Comparison of ENCODE assay signal across 8 cellular contexts in the genomic region with DNA sequence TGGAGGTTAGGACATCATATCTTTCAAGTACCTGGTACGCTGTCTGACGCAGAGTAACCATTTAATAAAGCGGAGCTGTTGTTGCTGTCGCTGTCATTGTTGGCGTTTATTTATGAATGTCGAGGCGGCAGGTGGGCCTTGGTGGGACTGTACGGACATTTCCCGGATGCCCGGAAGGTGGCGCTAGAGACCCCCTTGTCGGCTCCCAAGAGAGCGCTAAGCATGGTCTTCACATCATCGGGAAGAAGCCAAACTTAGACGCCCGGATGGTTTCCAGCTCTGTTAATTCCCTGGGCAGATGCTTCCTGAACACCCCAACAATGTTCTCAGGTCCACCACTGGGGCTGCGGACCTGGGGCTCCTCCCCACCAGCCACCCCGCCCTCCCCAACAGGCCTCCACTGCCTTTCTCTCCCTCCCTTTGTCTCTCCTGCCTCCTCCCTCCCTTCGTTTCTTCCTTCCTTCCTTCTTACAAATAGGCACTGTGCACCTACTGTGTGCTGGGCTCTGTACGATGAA. TPM values are rescaled to one million over a fixed set of nuclear protein-coding genes. Genes with fewer than 3 reads are reported as not detected.
A peak's percentile ranks its signal among the peaks of the same experiment; 100 is the strongest.
DNase-seq lines count a peak whose midpoint lies in the region; ATAC-seq and TF ChIP-seq lines count a peak whose summit lies in the region.

No MANE protein-coding gene starts in this region.

- H3K9ac ChIP-seq in MM.1S (ENCODE audit: low read length): 0 out of 2 replicates have a peak overlapping the region, but pooled peaks have one; percentile 1
- no peak overlapping the region for H3K9ac ChIP-seq in SU-DHL-6 (ENCODE audit: low read length)

- no peaks in the 10 kb centered on the region for H3K79me2 ChIP-seq in MM.1S (ENCODE audit: low read length)
- no peaks in the 10 kb centered on the region for H3K79me2 ChIP-seq in SU-DHL-6 (ENCODE audit: insufficient read depth, low read length)

- H3K27me3 ChIP-seq in MM.1S (replicated peaks; ENCODE audit: insufficient read depth, low read length) (no peaks in the 10 kb centered on the region), SU-DHL-6 (ENCODE audit: low read length) (no peaks in the 10 kb centered on the region), heart left ventricle (no peaks in the 10 kb centered on the region), psoas muscle (ENCODE audit: insufficient read depth in 3 of 3, low read length in 2 of 3) (no peaks in the 10 kb centered on the region)

- H3F3A ChIP-seq in MM.1S (ENCODE audit: insufficient read depth, low read length) (no peaks in the 10 kb centered on the region), SU-DHL-6 (ENCODE audit: insufficient read depth) (no peaks in the 10 kb centered on the region)

- H3K27ac Mint-ChIP-seq in activated naive CD8-positive, alpha-beta T cell treated with anti-CD3 and anti-CD28 coated beads, Interleukin-2, amount 50 U/mL, for 24 hours: no peak overlapping the region

- TF ChIP-seq CTCF in MM.1S (IDR thresholded peaks at IDR 0.05; ENCODE audit: low read length): peak; percentile 83
- peak; percentile 82 for TF ChIP-seq CTCF in SU-DHL-6 (IDR thresholded peaks at IDR 0.05; ENCODE audit: insufficient read depth, low read length, poor library complexity, severe bottlenecking)
- peak; percentile 81 to 94 (median 90) for TF ChIP-seq CTCF in heart left ventricle (IDR thresholded peaks at IDR 0.05)
- TF ChIP-seq CTCF in psoas muscle (IDR thresholded peaks at IDR 0.05): peak; percentile 92

- H2AFZ ChIP-seq in MM.1S (ENCODE audit: low read length) (peak overlapping the region; percentile 14), SU-DHL-6 (ENCODE audit: low read depth, low read length, severe bottlenecking) (no peak overlapping the region)

- TF ChIP-seq POLR2A in heart left ventricle (IDR thresholded peaks at IDR 0.05): no peak

- H3K4me3 Mint-ChIP-seq in activated naive CD8-positive, alpha-beta T cell treated with anti-CD3 and anti-CD28 coated beads, Interleukin-2, amount 50 U/mL, for 24 hours: no peak overlapping the region

- H3K36me3 ChIP-seq in MM.1S (replicated peaks; ENCODE audit: insufficient read depth, low read length) (no peaks in the 10 kb centered on the region), SU-DHL-6 (ENCODE audit: low read length) (no peaks in the 10 kb centered on the region), heart left ventricle (no peaks in the 10 kb centered on the region), psoas muscle (ENCODE audit: insufficient read depth in 1 of 2, low read depth in 1 of 2) (no peaks in the 10 kb centered on the region)

- DNase-seq in NCI-H524 (lab: John Stamatoyannopoulos, UW) (peak; percentile 52 to 75), NCI-H524 treated with DMSO at 0.1 percent for 48 hours (lab: John Stamatoyannopoulos, UW) (no peak), MM.1S (peak; percentile 71), heart left ventricle (peak; percentile 82 to 92 (median 87)), psoas muscle (peak; percentile 85 to 92), ureter (ENCODE audit: low spot score) (peak; percentile 88)
- DNase-seq in activated naive CD8-positive, alpha-beta T cell treated with anti-CD3 and anti-CD28 coated beads, Interleukin-2, amount 50 U/mL, for 24 hours: peak; percentile 88

- intact Hi-C loops in heart left ventricle (cut with DNase I) (loop anchor here (1.0 to 10.0 kb wide), 14 partner anchors 31 to 212 kb away; a partner anchor contains a TSS), psoas muscle (cut with DNase I) (loop anchor here (1.0 to 5.0 kb wide), 2 partner anchors 50 to 215 kb away; no protein-coding TSS in a partner anchor)

- no peaks in the 10 kb centered on the region for H3K36me3 Mint-ChIP-seq in activated naive CD8-positive, alpha-beta T cell treated with anti-CD3 and anti-CD28 coated beads, Interleukin-2, amount 50 U/mL, for 24 hours (ENCODE audit: low read depth)

- H3K4me3 ChIP-seq in MM.1S (ENCODE audit: low read length) (no peak overlapping the region), SU-DHL-6 (ENCODE audit: insufficient read depth, low read length, poor library complexity, severe bottlenecking) (no peak overlapping the region), heart left ventricle (peak overlapping the region in 5 of 12 donors; percentile 4 to 24 (median 21)), psoas muscle (peak overlapping the region; percentile 30)

- H3K4me1 ChIP-seq in MM.1S (ENCODE audit: low read length): no peaks in the 10 kb centered on the region
- H3K4me1 ChIP-seq in heart left ventricle: peaks cover 4 to 57% (median 50%) of the 10 kb centered on the region in 12 donors
- H3K4me1 ChIP-seq in psoas muscle: peaks cover 8% of the 10 kb centered on the region

- H3K9me2 ChIP-seq in MM.1S (replicated peaks; ENCODE audit: insufficient read depth, low read length) (no peaks in the 10 kb centered on the region), SU-DHL-6 (replicated peaks; ENCODE audit: insufficient read depth, low read length) (no peaks in the 10 kb centered on the region)

- H3K27ac ChIP-seq in MM.1S (ENCODE audit: low read length): no peak overlapping the region
- no peak overlapping the region for H3K27ac ChIP-seq in SU-DHL-6 (ENCODE audit: low read depth, low read length)
- peak overlapping the region; percentile 15 to 95 (median 69) for H3K27ac ChIP-seq in heart left ventricle
- H3K27ac ChIP-seq in psoas muscle: peak overlapping the region; percentile 15

- peak; percentile 66 for ATAC-seq in activated naive CD8-positive, alpha-beta T cell treated with anti-CD3 and anti-CD28 coated beads, Interleukin-2, amount 50 U/mL, for 24 hours
- ATAC-seq in heart left ventricle (peak; percentile 60 to 73 (median 69)), psoas muscle (peak; percentile 80 to 87 (median 83))

- H3K9me3 ChIP-seq in MM.1S (replicated peaks; ENCODE audit: insufficient read depth, low read length) (no peaks in the 10 kb centered on the region), SU-DHL-6 (ENCODE audit: insufficient read depth, low read length) (no peaks in the 10 kb centered on the region), heart left ventricle (no peaks in the 10 kb centered on the region), psoas muscle (no peaks in the 10 kb centered on the region)

- peaks cover 4% of the 10 kb centered on the region for H3K4me1 Mint-ChIP-seq in activated naive CD8-positive, alpha-beta T cell treated with anti-CD3 and anti-CD28 coated beads, Interleukin-2, amount 50 U/mL, for 24 hours

- peaks cover 7% of the 10 kb centered on the region for H3K27me3 Mint-ChIP-seq in activated naive CD8-positive, alpha-beta T cell treated with anti-CD3 and anti-CD28 coated beads, Interleukin-2, amount 50 U/mL, for 24 hours

- WGBS in heart left ventricle, 4 donors: 5 to 10% (median 6%) methylated on average over 20 of the region's 20 CpGs
- 7 to 12% (median 8%) methylated on average over 20 of the region's 20 CpGs for WGBS in psoas muscle, 3 donors

- H4K20me1 ChIP-seq in MM.1S (ENCODE audit: insufficient read depth, low read length) (no peaks in the 10 kb centered on the region), SU-DHL-6 (ENCODE audit: low read depth, low read length) (no peaks in the 10 kb centered on the region)

- H3K9me3 Mint-ChIP-seq in activated naive CD8-positive, alpha-beta T cell treated with anti-CD3 and anti-CD28 coated beads, Interleukin-2, amount 50 U/mL, for 24 hours: no peaks in the 10 kb centered on the region

- peak overlapping the region; percentile 28; the same call in 1 of the 2 replicates for H3K4me2 ChIP-seq in MM.1S (ENCODE audit: low read depth, low read length)
- no peak overlapping the region for H3K4me2 ChIP-seq in SU-DHL-6 (ENCODE audit: low read depth, low read length, poor library complexity, severe bottlenecking)

RNA-seq across cellular contexts. Expression of a gene that starts 54.1 kb away (rescaled TPM):
- total RNA-seq in heart left ventricle (100 to 1,000 TPM in 4 of 9 donors, 10 to 100 TPM in 5; 39.9 to 335 (median 78.2) TPM), psoas muscle (100 to 1,000 TPM in 3 of 4 donors, 10 to 100 TPM in 1; 89.0 to 287 (median 164) TPM), ureter (84.2 TPM)
- polyA plus RNA-seq in heart left ventricle (100 to 1,000 TPM in 1 of 2 donors, 10 to 100 TPM in 1; 24.3 to 116 TPM), psoas muscle (100 to 1,000 TPM in 2 of 3 donors, 10 to 100 TPM in 1; 81.8 to 258 (median 141) TPM)

Comparison
In these comparisons a context has a peak if more than half of its experiments do, and no peak if none do; other contexts are left out.
1. H3K27ac ChIP-seq: peak in heart left ventricle (12 of 12) and psoas muscle (single experiment); none in MM.1S (single experiment) and SU-DHL-6 (single experiment).
2. Peak in every context shown above with its lines, with median percentiles within 50 percentile points of each other: CTCF ChIP-seq and ATAC-seq.